ENCODE assay signal across 1 cellular context in the genomic region with DNA sequence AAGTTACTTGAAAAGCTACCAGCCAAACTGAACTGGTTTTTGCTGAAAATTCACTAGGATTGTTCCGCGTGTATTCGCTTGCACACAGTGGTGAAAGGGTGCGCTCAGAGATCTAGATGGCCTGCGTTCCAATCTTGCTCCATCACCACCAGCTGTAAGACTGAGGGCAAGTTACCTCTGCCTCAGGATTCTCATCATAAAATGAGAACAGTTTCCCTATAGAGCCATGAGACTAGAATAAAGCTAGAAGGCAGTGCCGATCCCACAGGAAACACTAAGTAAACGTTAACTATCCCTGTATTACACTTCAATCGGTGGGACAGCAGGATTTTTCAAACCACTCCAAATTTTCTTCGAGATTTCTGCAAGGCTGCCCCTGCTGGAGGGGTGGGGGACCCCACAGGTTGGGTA.
TF ChIP-seq lines count a peak whose summit lies in the region.

No MANE protein-coding gene starts in this region.

TF ChIP-seq in K562, 482 proteins besides CTCF, POLR2A, EP300 and RAD21 (continued from another document):
- TF ChIP-seq, protein P1, sequence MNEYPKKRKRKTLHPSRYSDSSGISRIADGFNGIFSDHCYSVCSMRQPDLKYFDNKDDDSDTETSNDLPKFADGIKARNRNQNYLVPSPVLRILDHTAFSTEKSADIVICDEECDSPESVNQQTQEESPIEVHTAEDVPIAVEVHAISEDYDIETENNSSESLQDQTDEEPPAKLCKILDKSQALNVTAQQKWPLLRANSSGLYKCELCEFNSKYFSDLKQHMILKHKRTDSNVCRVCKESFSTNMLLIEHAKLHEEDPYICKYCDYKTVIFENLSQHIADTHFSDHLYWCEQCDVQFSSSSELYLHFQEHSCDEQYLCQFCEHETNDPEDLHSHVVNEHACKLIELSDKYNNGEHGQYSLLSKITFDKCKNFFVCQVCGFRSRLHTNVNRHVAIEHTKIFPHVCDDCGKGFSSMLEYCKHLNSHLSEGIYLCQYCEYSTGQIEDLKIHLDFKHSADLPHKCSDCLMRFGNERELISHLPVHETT (CRISPR knock-in tag; conservative IDR thresholded peaks at IDR 0.05 in 1 of 2, IDR thresholded peaks at IDR 0.05 in 1 of 2) = 0 out of 4 replicates have a peak, but pooled peaks of 1 of the 2 experiments have one; percentile 31
- peak; percentile 19; the same call in 1 of the 2 replicates for TF ChIP-seq ZBTB40 (IDR thresholded peaks at IDR 0.05)
- TF ChIP-seq ZBTB40 (CRISPR knock-in tag; IDR thresholded peaks at IDR 0.05) = no peak
- TF ChIP-seq NFIX (CRISPR knock-in tag; IDR thresholded peaks at IDR 0.05; ENCODE audit: low read depth) = no peak
- TF ChIP-seq FOXM1 (IDR thresholded peaks at IDR 0.05; ENCODE audit: low read depth) = no peak
- TF ChIP-seq FOXM1 (CRISPR knock-in tag; IDR thresholded peaks at IDR 0.05; ENCODE audit: low read depth) = peak; percentile 15; the same call in 1 of the 2 replicates
- TF ChIP-seq FOXJ2 (tag; IDR thresholded peaks at IDR 0.05) = no peak
- TF ChIP-seq FOS (IDR thresholded peaks at IDR 0.05; ENCODE audit: extremely low read depth, insufficient read length) = no peak
- TF ChIP-seq, protein P2, sequence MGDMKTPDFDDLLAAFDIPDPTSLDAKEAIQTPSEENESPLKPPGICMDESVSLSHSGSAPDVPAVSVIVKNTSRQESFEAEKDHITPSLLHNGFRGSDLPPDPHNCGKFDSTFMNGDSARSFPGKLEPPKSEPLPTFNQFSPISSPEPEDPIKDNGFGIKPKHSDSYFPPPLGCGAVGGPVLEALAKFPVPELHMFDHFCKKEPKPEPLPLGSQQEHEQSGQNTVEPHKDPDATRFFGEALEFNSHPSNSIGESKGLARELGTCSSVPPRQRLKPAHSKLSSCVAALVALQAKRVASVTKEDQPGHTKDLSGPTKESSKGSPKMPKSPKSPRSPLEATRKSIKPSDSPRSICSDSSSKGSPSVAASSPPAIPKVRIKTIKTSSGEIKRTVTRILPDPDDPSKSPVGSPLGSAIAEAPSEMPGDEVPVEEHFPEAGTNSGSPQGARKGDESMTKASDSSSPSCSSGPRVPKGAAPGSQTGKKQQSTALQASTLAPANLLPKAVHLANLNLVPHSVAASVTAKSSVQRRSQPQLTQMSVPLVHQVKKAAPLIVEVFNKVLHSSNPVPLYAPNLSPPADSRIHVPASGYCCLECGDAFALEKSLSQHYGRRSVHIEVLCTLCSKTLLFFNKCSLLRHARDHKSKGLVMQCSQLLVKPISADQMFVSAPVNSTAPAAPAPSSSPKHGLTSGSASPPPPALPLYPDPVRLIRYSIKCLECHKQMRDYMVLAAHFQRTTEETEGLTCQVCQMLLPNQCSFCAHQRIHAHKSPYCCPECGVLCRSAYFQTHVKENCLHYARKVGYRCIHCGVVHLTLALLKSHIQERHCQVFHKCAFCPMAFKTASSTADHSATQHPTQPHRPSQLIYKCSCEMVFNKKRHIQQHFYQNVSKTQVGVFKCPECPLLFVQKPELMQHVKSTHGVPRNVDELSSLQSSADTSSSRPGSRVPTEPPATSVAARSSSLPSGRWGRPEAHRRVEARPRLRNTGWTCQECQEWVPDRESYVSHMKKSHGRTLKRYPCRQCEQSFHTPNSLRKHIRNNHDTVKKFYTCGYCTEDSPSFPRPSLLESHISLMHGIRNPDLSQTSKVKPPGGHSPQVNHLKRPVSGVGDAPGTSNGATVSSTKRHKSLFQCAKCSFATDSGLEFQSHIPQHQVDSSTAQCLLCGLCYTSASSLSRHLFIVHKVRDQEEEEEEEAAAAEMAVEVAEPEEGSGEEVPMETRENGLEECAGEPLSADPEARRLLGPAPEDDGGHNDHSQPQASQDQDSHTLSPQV (IDR thresholded peaks at IDR 0.05) = no peak
